In genomic region chr1:188615321-188615720, GRCh38 we compare ENCODE assay signal across 24 cellular contexts.
DNase-seq lines count a peak whose midpoint lies in the region; ATAC-seq, FAIRE-seq and TF ChIP-seq lines count a peak whose summit lies in the region.
"Had no signal": no experiment of that assay in that cellular context is flagged by ENCODE, and none has a peak within 500 bp of the region (broad histone marks: within the 10 kb centered on the region; RNA-seq: fewer than 3 reads in every experiment).

No MANE protein-coding gene starts in this region.

- peak; percentile 2 for DNase-seq in HS-27A (ENCODE audit: low read depth)
- DNase-seq in amniotic stem cell (lab: John Stamatoyannopoulos, UW), result peak; percentile 24
- DNase-seq in fibroblast of the aortic adventitia (ENCODE audit: low read depth), result peak; percentile 30
- DNase-seq in H54 (ENCODE audit: insufficient read length, low spot score), result no peak
- no peak for DNase-seq in NK-92 treated with Interleukin-12 subunit alpha and Interleukin-12 subunit beta, amount 100 ng/mL, for 24 hours (lab: John Stamatoyannopoulos, UW)
- DNase-seq: Caco-2; CD4-positive, alpha-beta memory T cell; DMS 273 treated with DMSO at 0.1 percent for 48 hours; DND-41; GOT3; MG63; NCI-H1092; NCI-H1436; NCI-H1930; NCI-H510A treated with DMSO at 0.1 percent for 48 hours; NCI-H748 treated with DMSO at 0.1 percent for 48 hours; SIG-M5 had no signal

- FAIRE-seq in H54 (lab: Jason Lieb, UNC), result no peak
- FAIRE-seq: G401.6, GM12892, GM18507, K562 had no signal

- no peak overlapping the region for H3K4me3 ChIP-seq in fibroblast of the aortic adventitia (ENCODE audit: low read depth, low read length)
- H3K4me3 ChIP-seq: BLaER1 treated with 17β-estradiol and CSF1 and Interleukin-3, amounts not matched to agents 10 nM and 100 nM; K562; MG63 had no signal

- TF ChIP-seq POLR2A in H54 (IDR thresholded peaks at IDR 0.05; ENCODE audit: low read depth, low read length), result no peak

- TF ChIP-seq CTCF in fibroblast of the aortic adventitia (IDR thresholded peaks at IDR 0.05; ENCODE audit: insufficient read depth, low read length), result no peak

- ATAC-seq in HG03025 (IDR thresholded peaks at IDR 0.05; ENCODE audit: low FRiP score, unreplicated experiment) (no peak), HG03378 (IDR thresholded peaks at IDR 0.05; ENCODE audit: unreplicated experiment) (no peak)
- ATAC-seq: K562 had no signal

Comparison
In these comparisons a context has a peak if more than half of its experiments do, and no peak if none do; other contexts are left out.
1. DNase-seq: peak in HS-27A (single experiment), amniotic stem cell (single experiment) and fibroblast of the aortic adventitia (single experiment); none in H54 (single experiment) and NK-92 treated with Interleukin-12 subunit alpha and Interleukin-12 subunit beta, amount 100 ng/mL, for 24 hours (single experiment).